Comparison of ENCODE assay signal across 14 cellular contexts in genomic region chr17:8556074-8556473, GRCh38.
DNase-seq lines count a peak whose midpoint lies in the region; ATAC-seq and TF ChIP-seq lines count a peak whose summit lies in the region.
"Had no signal": no experiment of that assay in that cellular context is flagged by ENCODE, and none has a peak within 500 bp of the region (broad histone marks: within the 10 kb centered on the region; RNA-seq: fewer than 3 reads in every experiment).

No MANE protein-coding gene starts in this region.

- H3K4me2 ChIP-seq in HCT116 (ENCODE audit: low read length), result peak overlapping the region; percentile 49
- H3K4me2 ChIP-seq in hepatocyte, result no peak overlapping the region

- H3K79me2 ChIP-seq in HCT116 (ENCODE audit: insufficient read depth, low read length) (no peaks in the 10 kb centered on the region), hepatocyte (peaks cover 4% of the 10 kb centered on the region)

- intact Hi-C loops in HCT116 (cut with micrococcal nuclease) (no loop called here), heart left ventricle (cut with DNase I) (no loop called here)

- POLR2A ChIA-PET in HCT116 (lab: Charles Lee), result no interaction called here

- H3K9me2 ChIP-seq in HCT116 (ENCODE audit: insufficient read depth) (no peaks in the 10 kb centered on the region), hepatocyte (replicated peaks; ENCODE audit: insufficient read depth) (no peaks in the 10 kb centered on the region)

- WGBS in hepatocyte (ENCODE audit: low lambda C conversion rate, missing lambda C conversion rate), result 90% methylated on average over 9 of the region's 9 CpGs
- 79 to 92% (median 89%) methylated on average over 9 of the region's 9 CpGs for WGBS in heart left ventricle, 4 donors

- no peaks in the 10 kb centered on the region for H3K27me3 Mint-ChIP-seq in type B pancreatic cell

- peaks cover 42% of the 10 kb centered on the region for H3K36me3 Mint-ChIP-seq in type B pancreatic cell

- H3K9me3 ChIP-seq in HCT116 (ENCODE audit: control insufficient read depth in 1 of 2, insufficient read depth in 1 of 2, low read depth in 1 of 2, low read length in 2 of 2), result no peaks in the 10 kb centered on the region
- H3K9me3 ChIP-seq in hepatocyte (ENCODE audit: low read depth), result no peaks in the 10 kb centered on the region
- H3K9me3 ChIP-seq in heart left ventricle, result no peaks in the 10 kb centered on the region
- H3K9me3 ChIP-seq: colonic mucosa, gastroesophageal sphincter, sigmoid colon, stomach, vagina had no signal

- peak overlapping the region; percentile 85 for H3K27ac Mint-ChIP-seq in type B pancreatic cell
- H3K27ac Mint-ChIP-seq: activated CD4-positive, alpha-beta T cell treated with anti-CD3 and anti-CD28 coated beads, Interleukin-2, amount 10 ng/mL, durations not matched to agents 24 days and 14 days had no signal

- peaks cover 9% of the 10 kb centered on the region for H3K4me1 Mint-ChIP-seq in type B pancreatic cell (ENCODE audit: unreplicated experiment)
- H3K4me1 Mint-ChIP-seq: activated CD4-positive, alpha-beta T cell treated with anti-CD3 and anti-CD28 coated beads, Interleukin-2, amount 10 ng/mL, durations not matched to agents 24 days and 14 days had no signal

- CTCF ChIA-PET in HCT116 (lab: Charles Lee), result no interaction called here

- H3K4me3 Mint-ChIP-seq in type B pancreatic cell, result no peak overlapping the region
- H3K4me3 Mint-ChIP-seq: activated CD4-positive, alpha-beta T cell treated with anti-CD3 and anti-CD28 coated beads, Interleukin-2, amount 10 ng/mL, durations not matched to agents 24 days and 14 days had no signal

- no peak for TF ChIP-seq POLR2A in HCT116 (IDR thresholded peaks at IDR 0.05; ENCODE audit: borderline replicate concordance, extremely low read depth, insufficient read depth, insufficient read length)
- no peak for TF ChIP-seq POLR2A in heart left ventricle (IDR thresholded peaks at IDR 0.05)

- no TSS peak for BruUV-seq in HCT116 (replicated peaks; lab: Mats Ljungman, UMichigan)

- H3K36me3 ChIP-seq in HCT116 (ENCODE audit: control insufficient read depth in 1 of 2, insufficient read depth in 2 of 2, low read length in 2 of 2), result no peaks in the 10 kb centered on the region
- H3K36me3 ChIP-seq in hepatocyte (replicated peaks; ENCODE audit: insufficient read depth, low read depth), result no peaks in the 10 kb centered on the region
- peaks cover 0 to 55% (median 10%) of the 10 kb centered on the region in 9 donors for H3K36me3 ChIP-seq in heart left ventricle
- H3K36me3 ChIP-seq: colonic mucosa, vagina had no signal

- ATAC-seq in HCT116 (peak; percentile 54), heart left ventricle (no peak)
- ATAC-seq: gastroesophageal sphincter had no signal

- DNase-seq in HCT116 (ENCODE audit: low read depth, low spot score) (peak; percentile 8), SW480 (ENCODE audit: low spot score) (peak; percentile 46), hepatocyte (ENCODE audit: low spot score) (peak; percentile 27), type B pancreatic cell (ENCODE audit: extremely low spot score, unreplicated experiment) (no peak), NCI-H1048 (lab: John Stamatoyannopoulos, UW) (no peak), NCI-H2029 treated with DMSO at 0.1 percent for 48 hours (lab: John Stamatoyannopoulos, UW) (no peak), heart left ventricle (no peak)
- DNase-seq: activated CD4-positive, alpha-beta T cell treated with anti-CD3 and anti-CD28 coated beads, Interleukin-2, amount 10 ng/mL, durations not matched to agents 24 days and 14 days; colonic mucosa; NCI-H1436 treated with DMSO at 0.1 percent for 48 hours; sigmoid colon; stomach had no signal

- H3K9ac ChIP-seq in HCT116 (ENCODE audit: low read length), result no peak overlapping the region

- no peaks in the 10 kb centered on the region for H4K20me1 ChIP-seq in HCT116 (ENCODE audit: insufficient read depth)
- H4K20me1 ChIP-seq in hepatocyte (ENCODE audit: insufficient read depth, poor library complexity, severe bottlenecking), result no peaks in the 10 kb centered on the region

- H3K4me1 ChIP-seq in HCT116 (ENCODE audit: control insufficient read depth in 1 of 2, insufficient read depth in 2 of 2, low read length in 2 of 2) (peaks cover 3 to 12% of the 10 kb centered on the region in 2 experiments; a peak in 2 of 4 replicates), hepatocyte (ENCODE audit: insufficient read depth) (no peaks in the 10 kb centered on the region), heart left ventricle (peaks cover 0 to 11% (median 0%) of the 10 kb centered on the region in 12 donors)
- H3K4me1 ChIP-seq: colonic mucosa, gastroesophageal sphincter, sigmoid colon, stomach, vagina had no signal

- no peak overlapping the region for H3K4me3 ChIP-seq in HCT116 (replicated peaks in 1 of 2; ENCODE audit: low read depth in 1 of 2, low read length in 2 of 2)
- no peak overlapping the region for H3K4me3 ChIP-seq in hepatocyte
- H3K4me3 ChIP-seq in heart left ventricle, result no peak overlapping the region
- H3K4me3 ChIP-seq: colonic mucosa, gastroesophageal sphincter, sigmoid colon, stomach, vagina had no signal

- no peak overlapping the region for H3K27ac ChIP-seq in HCT116 (ENCODE audit: low read depth, low read length)
- no peak overlapping the region for H3K27ac ChIP-seq in hepatocyte
- H3K27ac ChIP-seq in heart left ventricle, result no peak overlapping the region
- H3K27ac ChIP-seq: colonic mucosa, gastroesophageal sphincter, sigmoid colon, stomach, vagina had no signal

- H2AFZ ChIP-seq in HCT116 (ENCODE audit: low read depth, low read length, poor library complexity, severe bottlenecking) (no peak overlapping the region), hepatocyte (no peak overlapping the region)

- no peaks in the 10 kb centered on the region for H3K27me3 ChIP-seq in HCT116 (ENCODE audit: insufficient read depth, low read length)
- H3K27me3 ChIP-seq in hepatocyte, result no peaks in the 10 kb centered on the region
- no peaks in the 10 kb centered on the region for H3K27me3 ChIP-seq in heart left ventricle
- H3K27me3 ChIP-seq: colonic mucosa, gastroesophageal sphincter, sigmoid colon, stomach, vagina had no signal

- RAD21 ChIA-PET in HCT116 (lab: Charles Lee; ENCODE audit: low non-redundant PET in 1 of 2, low total read pairs in 2 of 2, uncharacterized antibody in 2 of 2, unreplicated experiment in 2 of 2), result no interaction called here

- TF ChIP-seq CTCF in HCT116 (IDR thresholded peaks at IDR 0.05 in 2 of 3, conservative IDR thresholded peaks at IDR 0.05 in 1 of 3; ENCODE audit: borderline replicate concordance in 1 of 3, insufficient read depth in 1 of 3, low read depth in 2 of 3, low read length in 2 of 3) (no peak), hepatocyte (IDR thresholded peaks at IDR 0.05; ENCODE audit: poor library complexity) (no peak), type B pancreatic cell (conservative IDR thresholded peaks at IDR 0.05) (no peak), heart left ventricle (IDR thresholded peaks at IDR 0.05) (no peak)

- no peak for TF ChIP-seq RAD21 in HCT116 (IDR thresholded peaks at IDR 0.05; ENCODE audit: low read depth)

- H3K9me3 Mint-ChIP-seq in type B pancreatic cell, result peaks cover 4% of the 10 kb centered on the region
- H3K9me3 Mint-ChIP-seq: activated CD4-positive, alpha-beta T cell treated with anti-CD3 and anti-CD28 coated beads, Interleukin-2, amount 10 ng/mL, durations not matched to agents 24 days and 14 days had no signal

TF ChIP-seq in HCT116, 20 proteins besides CTCF, POLR2A, EP300 and RAD21:
- TF ChIP-seq TCF7L2 (IDR thresholded peaks at IDR 0.05; ENCODE audit: borderline replicate concordance, extremely low read depth, insufficient read depth, insufficient read length), result no peak
- TF ChIP-seq JUND (IDR thresholded peaks at IDR 0.05), result no peak
- no peak for TF ChIP-seq SRF (IDR thresholded peaks at IDR 0.05; ENCODE audit: low read depth)
- TF ChIP-seq, protein P1, sequence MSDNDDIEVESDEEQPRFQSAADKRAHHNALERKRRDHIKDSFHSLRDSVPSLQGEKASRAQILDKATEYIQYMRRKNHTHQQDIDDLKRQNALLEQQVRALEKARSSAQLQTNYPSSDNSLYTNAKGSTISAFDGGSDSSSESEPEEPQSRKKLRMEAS (IDR thresholded peaks at IDR 0.05), result no peak
- no peak for TF ChIP-seq EZH2phosphoT487 (IDR thresholded peaks at IDR 0.05; ENCODE audit: borderline replicate concordance)
- TF ChIP-seq ELF1 (IDR thresholded peaks at IDR 0.05; ENCODE audit: borderline replicate concordance, low read depth), result no peak
- TF ChIP-seq CEBPB (IDR thresholded peaks at IDR 0.05; ENCODE audit: low read depth), result no peak
- TF ChIP-seq CBX3 (IDR thresholded peaks at IDR 0.05; ENCODE audit: low read depth), result no peak
- TF ChIP-seq SP1 (IDR thresholded peaks at IDR 0.05; ENCODE audit: low read depth), result no peak
- no peak for TF ChIP-seq ZNF274 (IDR thresholded peaks at IDR 0.05; ENCODE audit: low read depth, low read length)
- TF ChIP-seq YY1 (IDR thresholded peaks at IDR 0.05; ENCODE audit: extremely low read depth, insufficient replicate concordance, low read depth, low read length), result no peak
- no peak for TF ChIP-seq ZBTB33 (IDR thresholded peaks at IDR 0.05; ENCODE audit: extremely low read depth, insufficient replicate concordance, low read length)

Comparison
In these comparisons a context has a peak if more than half of its experiments do, and no peak if none do; other contexts are left out.
1. DNase-seq: peak in HCT116 (single experiment), SW480 (single experiment) and hepatocyte (single experiment); none in type B pancreatic cell (single experiment), NCI-H1048 (single experiment), NCI-H2029 treated with DMSO at 0.1 percent for 48 hours (single experiment) and heart left ventricle (0 of 5).